36 cellular contexts compared by ENCODE assay signal in genomic region chr1:17220287-17220686, GRCh38. TPM values are rescaled to one million over a fixed set of nuclear protein-coding genes. Genes with fewer than 3 reads are reported as not detected.
"Had no signal": no experiment of that assay in that cellular context is flagged by ENCODE, and none has a peak within 500 bp of the region (broad histone marks: within the 10 kb centered on the region; RNA-seq: fewer than 3 reads in every experiment).

No MANE protein-coding gene starts in this region.

- H3K36me3 ChIP-seq: MG63 had no signal

- H3K9ac ChIP-seq: KMS-11 had no signal

- H3K27ac ChIP-seq: KMS-11 had no signal

- DNase-seq: Karpas-422, Kasumi-1, MG63, MM.1S, MV-4-11, NCI-H1048, NCI-H1092, NCI-H1092 treated with DMSO at 0.1 percent for 48 hours, NCI-H1105, NCI-H1105 treated with DMSO at 0.1 percent for 48 hours, NCI-H1417, NCI-H1417 treated with DMSO at 0.1 percent for 48 hours, NCI-H1436, NCI-H1436 treated with DMSO at 0.1 percent for 48 hours, NCI-H146, NCI-H1694, NCI-H1694 treated with DMSO at 0.1 percent for 48 hours, NCI-H187, NCI-H187 treated with DMSO at 0.1 percent for 48 hours, NCI-H1930, NCI-H2029, NCI-H2029 treated with DMSO at 0.1 percent for 48 hours, NCI-H2081, NCI-H2081 treated with DMSO at 0.1 percent for 48 hours, NCI-H2107, NCI-H2171, NCI-H2171 treated with DMSO at 0.1 percent for 48 hours, NCI-H2227 treated with DMSO at 0.1 percent for 48 hours, NCI-H226, NCI-H345, NCI-H446, NCI-H446 treated with DMSO at 0.1 percent for 48 hours, NCI-H510A, NCI-H510A treated with DMSO at 0.1 percent for 48 hours had no signal

- H3K4me3 ChIP-seq: MG63 had no signal

- H3K4me2 ChIP-seq: KMS-11 had no signal

- H3K9me3 ChIP-seq: MG63 had no signal

RNA-seq across cellular contexts. Expression of gene PADI1, which starts 15.4 kb away (rescaled TPM):
- total RNA-seq: NCI-H460 had no signal

RNA-seq across cellular contexts. Expression of gene PADI3, which starts 28.6 kb away (rescaled TPM):
- total RNA-seq: NCI-H460 had no signal
